In genomic region chr19:49142866-49143335, GRCh38 we compare ENCODE assay signal across 1 cellular context.
TF ChIP-seq lines count a peak whose summit lies in the region.

No MANE protein-coding gene starts in this region.

TF ChIP-seq in WTC11, 78 proteins besides CTCF, POLR2A, EP300 and RAD21 (continued from another document):
- no peak for TF ChIP-seq STAT6 (CRISPR knock-in tag; conservative IDR thresholded peaks at IDR 0.05; ENCODE audit: low read depth)
- TF ChIP-seq ETV6 (CRISPR knock-in tag; IDR thresholded peaks at IDR 0.05), result peak; percentile 56; the same call in 1 of the 2 replicates
- no peak for TF ChIP-seq IRF1 (CRISPR knock-in tag; IDR thresholded peaks at IDR 0.05)
- TF ChIP-seq ZBTB43 (CRISPR knock-in tag; IDR thresholded peaks at IDR 0.05), result no peak
- TF ChIP-seq ZNF219 (CRISPR knock-in tag; IDR thresholded peaks at IDR 0.05; ENCODE audit: borderline replicate concordance), result no peak
- no peak for TF ChIP-seq CREM (CRISPR knock-in tag; IDR thresholded peaks at IDR 0.05)
- no peak for TF ChIP-seq ZNF425 (CRISPR knock-in tag; conservative IDR thresholded peaks at IDR 0.05)
- no peak for TF ChIP-seq ZNF512 (CRISPR knock-in tag; IDR thresholded peaks at IDR 0.05; ENCODE audit: borderline replicate concordance)
- no peak for TF ChIP-seq JUN (CRISPR knock-in tag; IDR thresholded peaks at IDR 0.05)
- no peak for TF ChIP-seq IRF2 (CRISPR knock-in tag; IDR thresholded peaks at IDR 0.05; ENCODE audit: borderline replicate concordance, low read depth)
